9 cellular contexts compared by ENCODE assay signal in genomic region chr11:79438631-79439429, GRCh38. TPM values are rescaled to one million over a fixed set of nuclear protein-coding genes. Genes with fewer than 3 reads are reported as not detected.
DNase-seq lines count a peak whose midpoint lies in the region; ATAC-seq and TF ChIP-seq lines count a peak whose summit lies in the region.
"Had no signal": no experiment of that assay in that cellular context is flagged by ENCODE, and none has a peak within 500 bp of the region (broad histone marks: within the 10 kb centered on the region; RNA-seq: fewer than 3 reads in every experiment).

No MANE protein-coding gene starts in this region.

- H3K27me3 Mint-ChIP-seq in activated CD8-positive, alpha-beta memory T cell treated with anti-CD3 and anti-CD28 coated beads, Interleukin-2, amount 10 ng/mL, durations not matched to agents 7 days and 5 days = peaks cover 69% of the 10 kb centered on the region

- no peaks in the 10 kb centered on the region for H3K9me3 ChIP-seq in ES-I3 (ENCODE audit: control insufficient read depth, insufficient read depth, low read length)

- peak overlapping the region; percentile 75 for H3K9ac ChIP-seq in ES-I3 (ENCODE audit: low read depth, low read length)

- peaks cover 9% of the 10 kb centered on the region; the same call in 1 of the 2 replicates for H3K4me1 ChIP-seq in ES-I3 (ENCODE audit: insufficient read depth, low read length)

- H3K9me3 Mint-ChIP-seq in activated CD8-positive, alpha-beta memory T cell treated with anti-CD3 and anti-CD28 coated beads, Interleukin-2, amount 10 ng/mL, durations not matched to agents 7 days and 5 days (ENCODE audit: low read depth) = no peaks in the 10 kb centered on the region

- DNase-seq in NCI-H748 (lab: John Stamatoyannopoulos, UW; ENCODE audit: unreplicated experiment) (peak; percentile 55), fibroblast of the aortic adventitia (ENCODE audit: low read depth) (peak; percentile 49), pons (ENCODE audit: low spot score) (peak; percentile 43), RPMI8226 (no peak), kidney glomerular epithelial cell (lab: John Stamatoyannopoulos, UW) (no peak), SKM-1 (lab: John Stamatoyannopoulos, UW; ENCODE audit: unreplicated experiment) (no peak)
- DNase-seq in activated CD8-positive, alpha-beta memory T cell treated with anti-CD3 and anti-CD28 coated beads, Interleukin-2, amount 10 ng/mL, durations not matched to agents 7 days and 5 days = no peak

- no peaks in the 10 kb centered on the region for H3K36me3 ChIP-seq in ES-I3 (ENCODE audit: insufficient read depth, low read length)

- peaks cover 6% of the 10 kb centered on the region for H3K36me3 Mint-ChIP-seq in activated CD8-positive, alpha-beta memory T cell treated with anti-CD3 and anti-CD28 coated beads, Interleukin-2, amount 10 ng/mL, durations not matched to agents 7 days and 5 days

- no peak for TF ChIP-seq CTCF in fibroblast of the aortic adventitia (IDR thresholded peaks at IDR 0.05; ENCODE audit: insufficient read depth, low read length)

- H3K4me1 Mint-ChIP-seq in activated CD8-positive, alpha-beta memory T cell treated with anti-CD3 and anti-CD28 coated beads, Interleukin-2, amount 10 ng/mL, durations not matched to agents 7 days and 5 days = peaks cover 8% of the 10 kb centered on the region

- CTCF ChIA-PET in activated CD8-positive, alpha-beta memory T cell treated with anti-CD3 and anti-CD28 coated beads, Interleukin-2, amount 10 ng/mL, durations not matched to agents 7 days and 5 days (lab: Charles Lee) = no interaction called here

- H3K4me3 ChIP-seq in fibroblast of the aortic adventitia (ENCODE audit: low read depth, low read length) = peak overlapping the region; percentile 77

- H3K27ac Mint-ChIP-seq in activated CD8-positive, alpha-beta memory T cell treated with anti-CD3 and anti-CD28 coated beads, Interleukin-2, amount 10 ng/mL, durations not matched to agents 7 days and 5 days = no peak overlapping the region

- no peak overlapping the region for H3K4me3 Mint-ChIP-seq in activated CD8-positive, alpha-beta memory T cell treated with anti-CD3 and anti-CD28 coated beads, Interleukin-2, amount 10 ng/mL, durations not matched to agents 7 days and 5 days

- ATAC-seq in activated CD8-positive, alpha-beta memory T cell treated with anti-CD3 and anti-CD28 coated beads, Interleukin-2, amount 10 ng/mL, durations not matched to agents 7 days and 5 days = no peak
- ATAC-seq: left colon had no signal

RNA-seq across cellular contexts. Expression of gene TENM4, which starts 2.0 kb away (rescaled TPM):
- total RNA-seq in fibroblast of the aortic adventitia (ENCODE audit: low replicate concordance) = 26.4 and 113 TPM in 2 replicates
- total RNA-seq in activated CD8-positive, alpha-beta memory T cell treated with anti-CD3 and anti-CD28 coated beads, Interleukin-2, amount 10 ng/mL, durations not matched to agents 7 days and 5 days = not detected

Comparison
In these comparisons a context has a peak if more than half of its experiments do, and no peak if none do; other contexts are left out.
1. DNase-seq: peak in NCI-H748 (single experiment), fibroblast of the aortic adventitia (single experiment) and pons (single experiment); none in activated CD8-positive, alpha-beta memory T cell treated with anti-CD3 and anti-CD28 coated beads, Interleukin-2, amount 10 ng/mL, durations not matched to agents 7 days and 5 days (single experiment), RPMI8226 (single experiment), kidney glomerular epithelial cell (single experiment) and SKM-1 (single experiment).
2. RNA of gene TENM4, which starts 2.0 kb away (total RNA-seq): 26.4 to 113 TPM in fibroblast of the aortic adventitia; not detected in activated CD8-positive, alpha-beta memory T cell treated with anti-CD3 and anti-CD28 coated beads, Interleukin-2, amount 10 ng/mL, durations not matched to agents 7 days and 5 days; every median in the first group is over 10 times any median in the second.